9 cellular contexts compared by ENCODE assay signal in the genomic region with DNA sequence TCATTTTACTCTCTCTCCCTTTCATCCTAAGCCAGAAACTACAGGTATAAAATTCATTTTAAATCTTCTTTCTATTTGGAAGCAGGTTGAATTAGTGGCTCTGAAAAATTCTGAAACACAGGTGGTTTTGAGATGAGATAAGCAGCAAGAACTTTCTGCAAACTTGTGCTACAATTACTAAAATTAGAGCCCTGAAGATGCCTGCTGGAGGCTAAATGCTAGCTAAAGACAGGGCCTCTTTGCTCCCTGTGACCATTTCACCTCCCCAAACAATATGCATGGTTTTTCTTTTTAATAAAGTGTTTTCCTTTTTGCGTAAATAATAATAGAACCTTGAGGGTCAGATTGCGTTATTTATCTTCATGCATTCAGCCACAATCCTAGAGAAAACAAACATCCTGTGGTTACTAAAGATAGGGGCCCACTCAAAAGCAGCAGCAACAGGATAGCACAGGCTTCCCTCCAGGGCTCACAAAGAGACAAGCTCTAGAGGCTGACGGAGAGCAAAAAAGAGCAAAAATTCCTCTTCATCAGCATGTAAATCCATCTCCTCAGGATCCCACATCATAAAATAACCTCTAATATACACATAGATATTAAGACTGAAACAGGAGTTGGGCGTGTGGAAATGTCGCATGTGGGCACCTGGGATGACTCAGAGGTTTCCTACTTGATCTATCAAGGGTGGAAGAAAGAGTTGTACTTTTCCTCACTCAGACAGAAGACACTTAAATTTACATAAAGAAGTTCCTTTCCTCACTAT. TPM values are rescaled to one million over a fixed set of nuclear protein-coding genes. Genes with fewer than 3 reads are reported as not detected.
A peak's percentile ranks its signal among the peaks of the same experiment; 100 is the strongest.
DNase-seq lines count a peak whose midpoint lies in the region; ATAC-seq and TF ChIP-seq lines count a peak whose summit lies in the region.
"Had no signal": no experiment of that assay in that cellular context is flagged by ENCODE, and none has a peak within 500 bp of the region (broad histone marks: within the 10 kb centered on the region; RNA-seq: fewer than 3 reads in every experiment).

No MANE protein-coding gene starts in this region.

- no peaks in the 10 kb centered on the region for H3K9me3 ChIP-seq in hepatocyte (ENCODE audit: low read depth)

- H3K9me2 ChIP-seq in hepatocyte (replicated peaks; ENCODE audit: insufficient read depth), result no peaks in the 10 kb centered on the region

- peak overlapping the region; percentile 28 for H3K27ac ChIP-seq in hepatocyte

- no peak for TF ChIP-seq CTCF in hepatocyte (IDR thresholded peaks at IDR 0.05; ENCODE audit: poor library complexity)

- no peaks in the 10 kb centered on the region for H3K36me3 ChIP-seq in hepatocyte (replicated peaks; ENCODE audit: insufficient read depth, low read depth)

- DNase-seq in NCI-H2107 treated with DMSO at 0.1 percent for 48 hours (lab: John Stamatoyannopoulos, UW; ENCODE audit: unreplicated experiment) (peak; percentile 67), NCI-H2107 (lab: John Stamatoyannopoulos, UW) (no peak), NCI-H2227 (lab: John Stamatoyannopoulos, UW; ENCODE audit: unreplicated experiment) (peak; percentile 2), hepatocyte (ENCODE audit: low spot score) (no peak), AG08395 (ENCODE audit: low spot score) (no peak), iPS-NIHi7 (ENCODE audit: extremely low spot score) (no peak), NCI-H524 treated with DMSO at 0.1 percent for 48 hours (lab: John Stamatoyannopoulos, UW) (no peak)

- H3K4me3 ChIP-seq in hepatocyte, result no peak overlapping the region

- ATAC-seq in HG02571 (IDR thresholded peaks at IDR 0.05; ENCODE audit: unreplicated experiment), result peak; percentile 51

- H3K4me1 ChIP-seq in hepatocyte (ENCODE audit: insufficient read depth), result peaks cover 24% of the 10 kb centered on the region

- WGBS in hepatocyte (ENCODE audit: low lambda C conversion rate, missing lambda C conversion rate), result 56% methylated on average over 5 of the region's 5 CpGs

- H2AFZ ChIP-seq in hepatocyte, result no peak overlapping the region

- no peaks in the 10 kb centered on the region for H4K20me1 ChIP-seq in hepatocyte (ENCODE audit: insufficient read depth, poor library complexity, severe bottlenecking)

- no peaks in the 10 kb centered on the region for H3K79me2 ChIP-seq in hepatocyte

- H3K4me2 ChIP-seq in hepatocyte, result no peak overlapping the region

- no peaks in the 10 kb centered on the region for H3K27me3 ChIP-seq in hepatocyte

RNA-seq across cellular contexts. Expression of a gene that starts 26.5 kb away (rescaled TPM):
- total RNA-seq in hepatocyte, result 22.3 and 26.4 TPM in 2 replicates
- 6.5 and 12.5 TPM in 2 replicates for polyA plus RNA-seq in hepatocyte
- total RNA-seq: T-helper 1 cell treated with Interleukin-12 subunit alpha and Interleukin-12 subunit beta and Interleukin-4 antibody, amounts not matched to agents 30 ng/mL and 1 ng/mL, for 36 hours had no signal

Comparison
In these comparisons a context has a peak if more than half of its experiments do, and no peak if none do; other contexts are left out.
1. DNase-seq: peak in NCI-H2107 treated with DMSO at 0.1 percent for 48 hours (single experiment) and NCI-H2227 (single experiment); none in NCI-H2107 (single experiment), hepatocyte (single experiment), AG08395 (single experiment), iPS-NIHi7 (single experiment) and NCI-H524 treated with DMSO at 0.1 percent for 48 hours (single experiment).